In the genomic region with DNA sequence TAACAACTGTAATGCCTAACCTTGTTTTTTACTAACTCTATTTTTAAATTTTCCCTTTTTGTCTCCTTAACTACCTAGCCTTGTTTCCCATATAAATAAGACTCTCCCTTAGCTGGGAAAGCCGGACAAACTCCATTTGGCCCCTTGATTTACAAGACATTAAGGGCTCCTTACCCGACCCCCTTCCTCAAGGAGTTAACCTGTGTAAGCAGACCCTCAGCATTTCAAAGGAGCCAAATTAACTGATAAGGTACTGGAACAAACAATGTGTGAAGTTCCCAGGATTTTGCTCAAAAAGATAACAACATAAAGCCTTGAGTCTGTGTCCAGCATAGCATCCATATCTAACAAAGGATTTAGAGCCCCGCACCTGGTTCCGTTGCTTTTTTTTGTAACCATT, we compare ENCODE assay signal across 13 cellular contexts. TPM values are rescaled to one million over a fixed set of nuclear protein-coding genes. Genes with fewer than 3 reads are reported as not detected.
A peak's percentile ranks its signal among the peaks of the same experiment; 100 is the strongest.
DNase-seq lines count a peak whose midpoint lies in the region; ATAC-seq and TF ChIP-seq lines count a peak whose summit lies in the region.
"Had no signal": no experiment of that assay in that cellular context is flagged by ENCODE, and none has a peak within 500 bp of the region (broad histone marks: within the 10 kb centered on the region; RNA-seq: fewer than 3 reads in every experiment).

No MANE protein-coding gene starts in this region.

- TF ChIP-seq CTCF in GM23338 (conservative IDR thresholded peaks at IDR 0.05; ENCODE audit: low read depth in 2 of 2) (no peak), neural progenitor cell (IDR thresholded peaks at IDR 0.05) (no peak), testis (IDR thresholded peaks at IDR 0.05) (no peak)

- intact Hi-C loops in testis (cut with DNase I; ENCODE audit: low total_unique reads), result no loop called here

- H3K36me3 Mint-ChIP-seq in GM23338 (ENCODE audit: low read depth) (no peaks in the 10 kb centered on the region), neural progenitor cell (no peaks in the 10 kb centered on the region)
- H3K36me3 Mint-ChIP-seq: CD4-positive, CD25-positive, alpha-beta regulatory T cell had no signal

- H3K4me2 ChIP-seq in GM23338, result peak overlapping the region; percentile 58
- no peak overlapping the region for H3K4me2 ChIP-seq in neural progenitor cell
- H3K4me2 ChIP-seq: BLaER1 treated with 17β-estradiol and CSF1 and Interleukin-3, amounts not matched to agents 10 nM and 100 nM had no signal

- no peak overlapping the region for H3K27ac ChIP-seq in GM23338 (ENCODE audit: low read depth)
- no peak overlapping the region for H3K27ac ChIP-seq in iPS-18a (ENCODE audit: low read length)
- no peak overlapping the region for H3K27ac ChIP-seq in neural progenitor cell
- no peak overlapping the region for H3K27ac ChIP-seq in testis
- H3K27ac ChIP-seq: BLaER1 treated with 17β-estradiol and CSF1 and Interleukin-3, amounts not matched to agents 10 nM and 100 nM; GM23248 had no signal

- 44 to 53% methylated on average over 4 of the region's 4 CpGs for WGBS in testis, 2 donors

- H3K79me2 ChIP-seq in GM23338 (replicated peaks; ENCODE audit: insufficient read depth) (no peaks in the 10 kb centered on the region), neural progenitor cell (ENCODE audit: low read depth) (no peaks in the 10 kb centered on the region)

- TF ChIP-seq POLR2A in testis (IDR thresholded peaks at IDR 0.05), result no peak

- H3K4me1 ChIP-seq in GM23338 (ENCODE audit: insufficient read depth) (peaks cover 12% of the 10 kb centered on the region), NT2/D1 (ENCODE audit: insufficient read depth, insufficient read length) (no peaks in the 10 kb centered on the region), iPS-18a (ENCODE audit: control insufficient read depth, low read depth, low read length) (peaks cover 6% of the 10 kb centered on the region), neural progenitor cell (peaks cover 8% of the 10 kb centered on the region), testis (no peaks in the 10 kb centered on the region)

- no peaks in the 10 kb centered on the region for H3K36me3 ChIP-seq in GM23338 (ENCODE audit: insufficient read depth)
- no peaks in the 10 kb centered on the region for H3K36me3 ChIP-seq in NT2/D1 (ENCODE audit: insufficient read depth, insufficient read length, low read length)
- no peaks in the 10 kb centered on the region for H3K36me3 ChIP-seq in iPS-18a (ENCODE audit: control insufficient read depth, low read depth, low read length)
- H3K36me3 ChIP-seq in neural progenitor cell, result no peaks in the 10 kb centered on the region
- no peaks in the 10 kb centered on the region for H3K36me3 ChIP-seq in testis (ENCODE audit: low read depth, missing control alignments)
- H3K36me3 ChIP-seq: BLaER1 treated with 17β-estradiol and CSF1 and Interleukin-3, amounts not matched to agents 10 nM and 100 nM had no signal

- peaks cover 19% of the 10 kb centered on the region for H3K4me1 Mint-ChIP-seq in GM23338
- H3K4me1 Mint-ChIP-seq in neural progenitor cell, result no peaks in the 10 kb centered on the region

- peaks cover 1% of the 10 kb centered on the region for H3K27me3 Mint-ChIP-seq in GM23338 (ENCODE audit: insufficient read depth, low read depth, poor library complexity)
- H3K27me3 Mint-ChIP-seq in neural progenitor cell (ENCODE audit: insufficient read depth, low read depth), result peaks cover 2% of the 10 kb centered on the region

- H3K4me3 ChIP-seq in GM23338 (peak overlapping the region; percentile 22; the same call in 1 of the 2 replicates), NT2/D1 (ENCODE audit: insufficient read length, low read depth) (no peak overlapping the region), iPS-18a (ENCODE audit: low read length) (peak overlapping the region; percentile 13), neural progenitor cell (no peak overlapping the region), testis (no peak overlapping the region)
- H3K4me3 ChIP-seq: BLaER1 treated with 17β-estradiol and CSF1 and Interleukin-3, amounts not matched to agents 10 nM and 100 nM; GM23248 had no signal

- H4K20me1 ChIP-seq in GM23338 (replicated peaks; ENCODE audit: insufficient read depth) (no peaks in the 10 kb centered on the region), neural progenitor cell (ENCODE audit: low read depth) (no peaks in the 10 kb centered on the region)
- H4K20me1 ChIP-seq: BLaER1 treated with 17β-estradiol and CSF1 and Interleukin-3, amounts not matched to agents 10 nM and 100 nM had no signal

- H3K9me3 Mint-ChIP-seq in GM23338 (no peaks in the 10 kb centered on the region), neural progenitor cell (no peaks in the 10 kb centered on the region)
- H3K9me3 Mint-ChIP-seq: H9 had no signal

- no peaks in the 10 kb centered on the region for H3F3A ChIP-seq in GM23338 (replicated peaks; ENCODE audit: low read depth)
- H3F3A ChIP-seq in neural progenitor cell (ENCODE audit: low read depth), result no peaks in the 10 kb centered on the region

- H3K27ac Mint-ChIP-seq in GM23338 (no peak overlapping the region), neural progenitor cell (no peak overlapping the region)
- H3K27ac Mint-ChIP-seq: CD4-positive, CD25-positive, alpha-beta regulatory T cell; H9 had no signal

- H3K9me3 ChIP-seq in NT2/D1 (ENCODE audit: insufficient read depth, low read length) (no peaks in the 10 kb centered on the region), iPS-18a (ENCODE audit: control insufficient read depth, low read depth, low read length) (no peaks in the 10 kb centered on the region), neural progenitor cell (ENCODE audit: low read depth) (no peaks in the 10 kb centered on the region), testis (no peaks in the 10 kb centered on the region)
- H3K9me3 ChIP-seq: BLaER1 treated with 17β-estradiol and CSF1 and Interleukin-3, amounts not matched to agents 10 nM and 100 nM had no signal

- no peak overlapping the region for H3K9ac ChIP-seq in NT2/D1 (ENCODE audit: insufficient read length, low read depth)
- H3K9ac ChIP-seq in iPS-18a (ENCODE audit: low read length), result no peak overlapping the region
- no peak overlapping the region for H3K9ac ChIP-seq in neural progenitor cell
- H3K9ac ChIP-seq: BLaER1 treated with 17β-estradiol and CSF1 and Interleukin-3, amounts not matched to agents 10 nM and 100 nM; GM23248 had no signal

- peak; percentile 34; the same call in 1 of the 3 replicates for ATAC-seq in GM23338

- H3K9me2 ChIP-seq in GM23338 (ENCODE audit: insufficient read depth), result no peaks in the 10 kb centered on the region

- H3K4me3 Mint-ChIP-seq in GM23338 (peak overlapping the region; percentile 25; the same call in 1 of the 3 replicates), neural progenitor cell (no peak overlapping the region)
- H3K4me3 Mint-ChIP-seq: CD4-positive, CD25-positive, alpha-beta regulatory T cell had no signal

- peak overlapping the region; percentile 7; the same call in 1 of the 2 replicates for H2AFZ ChIP-seq in GM23338
- peak overlapping the region; percentile 53 for H2AFZ ChIP-seq in neural progenitor cell (replicated peaks)
- H2AFZ ChIP-seq: GM23248 had no signal

- H3K27me3 ChIP-seq in GM23338 (ENCODE audit: insufficient read depth), result peaks cover 5% of the 10 kb centered on the region
- no peaks in the 10 kb centered on the region for H3K27me3 ChIP-seq in NT2/D1 (ENCODE audit: insufficient read depth, insufficient read length)
- H3K27me3 ChIP-seq in iPS-18a (ENCODE audit: control insufficient read depth, insufficient read depth, low read length), result peaks cover 5% of the 10 kb centered on the region
- no peaks in the 10 kb centered on the region for H3K27me3 ChIP-seq in neural progenitor cell
- H3K27me3 ChIP-seq in testis, result no peaks in the 10 kb centered on the region
- H3K27me3 ChIP-seq: BLaER1 treated with 17β-estradiol and CSF1 and Interleukin-3, amounts not matched to agents 10 nM and 100 nM had no signal

- DNase-seq in GM23338 (ENCODE audit: low spot score), result peak; percentile 34
- peak; percentile 36 for DNase-seq in NT2/D1 (ENCODE audit: low read depth, low spot score)
- DNase-seq in neural progenitor cell (ENCODE audit: low spot score), result no peak
- DNase-seq in T-helper 2 cell, result no peak
- no peak for DNase-seq in testis
- no peak for DNase-seq in stimulated activated CD4-positive, alpha-beta T cell treated with anti-CD3 and anti-CD28 coated beads, Interleukin-1b, Interleukin-23, amount 100 ng/mL, for 48 hours
- DNase-seq: ACHN; CD4-positive, CD25-positive, alpha-beta regulatory T cell; DMS53; GM23248; H9 had no signal

TF ChIP-seq in GM23338, 12 proteins besides CTCF, POLR2A, EP300 and RAD21:
- no peak for TF ChIP-seq STAT1 (IDR thresholded peaks at IDR 0.05; ENCODE audit: unreplicated experiment)

RNA-seq across cellular contexts. Expression of gene C2orf15, which starts 59.6 kb away (rescaled TPM):
- total RNA-seq in GM23338 (2014; rRNA removed; shearing (Covaris generic)), result 6.4 and 8.4 TPM in 2 replicates
- polyA plus RNA-seq in GM23338 (2016; fragmentation: Nextera tagmentation; extraction: Ambion mirVana) (6.4 and 7.9 TPM in 2 replicates), testis (ENCODE audit: insufficient read depth, low read depth, low replicate concordance) (2.1 TPM)
- total RNA-seq in neural progenitor cell (ENCODE audit: low replicate concordance) (5.6 and 5.8 TPM in 2 replicates), testis (1 to 10 TPM; 1.7 to 3.1 TPM)
- total RNA-seq: GM23248 had no signal
- polyA plus RNA-seq: GM23248 had no signal

Comparison
In these comparisons a context has a peak if more than half of its experiments do, and no peak if none do; other contexts are left out.
1. DNase-seq: peak in GM23338 (single experiment) and NT2/D1 (single experiment); none in neural progenitor cell (single experiment), T-helper 2 cell (0 of 5), testis (single experiment) and stimulated activated CD4-positive, alpha-beta T cell treated with anti-CD3 and anti-CD28 coated beads, Interleukin-1b, Interleukin-23, amount 100 ng/mL, for 48 hours (single experiment).
2. H3K4me3 ChIP-seq: peak in GM23338 (single experiment) and iPS-18a (single experiment); none in NT2/D1 (single experiment), neural progenitor cell (single experiment) and testis (0 of 2).